Comparison of ENCODE assay signal across 18 cellular contexts in the genomic region with DNA sequence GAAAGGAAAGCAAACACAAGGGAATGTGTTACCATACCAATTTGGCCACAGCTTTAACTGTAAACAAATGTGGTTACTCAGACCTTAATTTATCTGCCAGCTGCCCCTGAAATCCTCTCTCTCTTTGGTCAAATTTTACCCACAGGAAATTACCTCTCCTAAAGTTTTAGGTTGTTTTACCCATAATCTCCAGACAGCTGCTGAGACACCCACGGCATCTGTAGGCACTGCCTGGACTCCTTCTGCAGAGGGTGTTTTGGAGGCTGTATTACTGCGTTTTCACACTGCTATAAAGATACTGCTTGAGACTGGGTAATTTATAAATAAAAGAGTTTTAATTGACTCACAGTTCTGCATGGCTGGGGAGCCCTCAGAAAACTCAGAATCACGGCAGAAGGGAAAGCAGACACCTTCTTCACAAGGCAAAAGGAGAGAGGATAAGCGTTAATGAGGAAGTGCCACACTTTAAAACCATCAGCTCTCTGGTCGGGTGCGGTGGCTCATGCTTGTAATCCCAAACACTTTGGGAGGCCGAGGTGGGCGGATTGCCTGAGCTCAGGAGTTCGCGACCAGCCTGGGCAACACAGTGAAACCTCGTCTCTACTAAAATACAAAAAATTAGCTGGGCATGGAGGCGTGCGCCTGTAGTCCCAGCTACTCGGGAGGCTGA.
"Had no signal": no experiment of that assay in that cellular context is flagged by ENCODE, and none has a peak within 500 bp of the region (broad histone marks: within the 10 kb centered on the region; RNA-seq: fewer than 3 reads in every experiment).

No MANE protein-coding gene starts in this region.

- H3K36me3 ChIP-seq: esophagus squamous epithelium, neutrophil, sigmoid colon had no signal

- H3K9ac ChIP-seq: parathyroid adenoma had no signal

- H3K4me1 Mint-ChIP-seq: activated CD4-positive, alpha-beta T cell treated with anti-CD3 and anti-CD28 coated beads, Interleukin-2, amount 10 ng/mL, durations not matched to agents 7 days and 5 days; activated naive CD4-positive, alpha-beta T cell treated with anti-CD3 and anti-CD28 coated beads, Interleukin-2, amount 10 ng/mL, durations not matched to agents 7 days and 5 days; memory B cell; naive thymus-derived CD8-positive, alpha-beta T cell; stimulated activated naive B cell treated with anti-CD40 and anti-IgM and Interleukin-4, amounts not matched to agents 10 μg/mL and 1 μg/mL and 100 μg/mL, for 72 hours; T-cell had no signal

- H3K27me3 ChIP-seq: neutrophil, sigmoid colon had no signal

- H3K36me3 Mint-ChIP-seq: activated naive CD4-positive, alpha-beta T cell treated with anti-CD3 and anti-CD28 coated beads, Interleukin-2, amount 10 ng/mL, durations not matched to agents 7 days and 5 days; memory B cell; stimulated activated naive B cell treated with anti-CD40 and anti-IgM and Interleukin-4, amounts not matched to agents 10 μg/mL and 1 μg/mL and 100 μg/mL, for 72 hours; T-cell had no signal

- H3K79me2 ChIP-seq: parathyroid adenoma had no signal

- H3K9me3 ChIP-seq: esophagus squamous epithelium, neutrophil, sigmoid colon had no signal

- H3K4me3 Mint-ChIP-seq: activated CD4-positive, alpha-beta T cell treated with anti-CD3 and anti-CD28 coated beads, Interleukin-2, amount 10 ng/mL, durations not matched to agents 7 days and 5 days; activated naive CD4-positive, alpha-beta T cell treated with anti-CD3 and anti-CD28 coated beads, Interleukin-2, amount 10 ng/mL, durations not matched to agents 7 days and 5 days; effector memory CD8-positive, alpha-beta T cell; memory B cell; naive thymus-derived CD8-positive, alpha-beta T cell; stimulated activated naive B cell treated with anti-CD40 and anti-IgM and Interleukin-4, amounts not matched to agents 10 μg/mL and 1 μg/mL and 100 μg/mL, for 72 hours; T-cell had no signal

- H3K4me3 ChIP-seq: esophagus squamous epithelium, sigmoid colon had no signal

- H3K27ac Mint-ChIP-seq: activated CD4-positive, alpha-beta T cell treated with anti-CD3 and anti-CD28 coated beads, Interleukin-2, amount 10 ng/mL, durations not matched to agents 7 days and 5 days; activated naive CD4-positive, alpha-beta T cell treated with anti-CD3 and anti-CD28 coated beads, Interleukin-2, amount 10 ng/mL, durations not matched to agents 7 days and 5 days; effector memory CD8-positive, alpha-beta T cell; memory B cell; naive thymus-derived CD8-positive, alpha-beta T cell; stimulated activated naive B cell treated with anti-CD40 and anti-IgM and Interleukin-4, amounts not matched to agents 10 μg/mL and 1 μg/mL and 100 μg/mL, for 72 hours; T-cell had no signal

- FAIRE-seq: bronchial epithelial cell had no signal

- H2AFZ ChIP-seq: parathyroid adenoma had no signal

- H3K27ac ChIP-seq: esophagus squamous epithelium, neutrophil, parathyroid adenoma, sigmoid colon had no signal

- H3K4me1 ChIP-seq: esophagus squamous epithelium, parathyroid adenoma, sigmoid colon had no signal

- H3K27me3 Mint-ChIP-seq: activated CD4-positive, alpha-beta T cell treated with anti-CD3 and anti-CD28 coated beads, Interleukin-2, amount 10 ng/mL, durations not matched to agents 7 days and 5 days; activated naive CD4-positive, alpha-beta T cell treated with anti-CD3 and anti-CD28 coated beads, Interleukin-2, amount 10 ng/mL, durations not matched to agents 7 days and 5 days; effector memory CD8-positive, alpha-beta T cell; memory B cell; naive thymus-derived CD8-positive, alpha-beta T cell; stimulated activated naive B cell treated with anti-CD40 and anti-IgM and Interleukin-4, amounts not matched to agents 10 μg/mL and 1 μg/mL and 100 μg/mL, for 72 hours; T-cell had no signal

- DNase-seq: activated CD4-positive, alpha-beta T cell treated with anti-CD3 and anti-CD28 coated beads, Interleukin-2, amount 10 ng/mL, durations not matched to agents 7 days and 5 days; activated CD8-positive, alpha-beta memory T cell treated with anti-CD3 and anti-CD28 coated beads for 24 hours; activated CD8-positive, alpha-beta memory T cell treated with anti-CD3 and anti-CD28 coated beads, Interleukin-2, amount 50 U/mL, for 48 hours; activated effector memory CD4-positive, alpha-beta T cell treated with Interleukin-2 at 50 U/mL for 16 hours; activated naive CD4-positive, alpha-beta T cell treated with anti-CD3 and anti-CD28 coated beads, Interleukin-2, amount 10 ng/mL, durations not matched to agents 7 days and 5 days; activated T-cell treated with anti-CD3 and anti-CD28 coated beads, Interleukin-2, amount 50 U/mL, for 48 hours; aorta; effector memory CD8-positive, alpha-beta T cell; esophagus squamous epithelium; naive thymus-derived CD8-positive, alpha-beta T cell; sigmoid colon; stimulated activated naive B cell treated with anti-CD40 and anti-IgM and Interleukin-4, amounts not matched to agents 10 μg/mL and 1 μg/mL and 100 μg/mL, for 72 hours; T-cell; T-helper 9 cell had no signal
